Comparison of ENCODE assay signal across 31 cellular contexts in the genomic region with DNA sequence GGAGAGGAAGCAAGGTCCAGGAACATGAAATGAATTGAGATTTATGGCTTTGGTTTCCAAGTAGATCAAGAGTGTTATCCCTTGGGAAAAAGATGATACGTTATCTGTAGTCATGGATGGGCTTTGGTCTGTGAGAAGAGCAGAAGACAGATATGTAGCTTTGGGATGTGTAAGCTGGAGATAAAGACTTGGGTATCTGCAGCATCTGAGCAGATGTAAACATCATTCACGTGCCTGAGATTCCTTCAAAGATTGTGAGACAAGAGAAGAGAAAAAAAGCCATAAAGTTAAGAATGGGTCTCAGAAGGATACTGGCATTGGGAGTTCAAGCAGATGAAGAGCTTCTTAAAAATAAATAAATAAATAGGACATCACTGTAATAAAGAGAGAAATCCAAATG.
"Had no signal": no experiment of that assay in that cellular context is flagged by ENCODE, and none has a peak within 500 bp of the region (broad histone marks: within the 10 kb centered on the region; RNA-seq: fewer than 3 reads in every experiment).

No MANE protein-coding gene starts in this region.

- H3K27ac ChIP-seq: adrenal gland, ascending aorta, cardiac muscle cell, foreskin keratinocyte, heart right ventricle, left lung, lower lobe of right lung, pancreas, prostate gland, skin epidermis, upper lobe of left lung had no signal

- H3K4me3 ChIP-seq: adrenal gland, ascending aorta, cardiac muscle cell, heart right ventricle, left lung, lower lobe of right lung, pancreas, prostate gland, skin epidermis, upper lobe of left lung had no signal

- H3K27me3 Mint-ChIP-seq: activated B cell treated with CpG ODN at 0.5 μM for 24 hours; activated naive CD8-positive, alpha-beta T cell treated with anti-CD3 and anti-CD28 coated beads for 36 hours; brain; naive B cell; stimulated activated memory B cell treated with anti-CD40 and anti-IgM and Interleukin-4, amounts not matched to agents 10 μg/mL and 1 μg/mL and 100 μg/mL, for 72 hours; stimulated activated naive CD8-positive, alpha-beta T cell treated with anti-CD3 and anti-CD28 coated beads, Interleukin-15, amount 100 ng/mL, for 72 hours; T-cell had no signal

- H3K4me1 Mint-ChIP-seq: activated B cell treated with CpG ODN at 0.5 μM for 24 hours; stimulated activated memory B cell treated with anti-CD40 and anti-IgM and Interleukin-4, amounts not matched to agents 10 μg/mL and 1 μg/mL and 100 μg/mL, for 72 hours; stimulated activated naive CD8-positive, alpha-beta T cell treated with anti-CD3 and anti-CD28 coated beads, Interleukin-15, amount 100 ng/mL, for 72 hours had no signal

- DNase-seq: activated B cell treated with CpG ODN at 0.5 μM for 24 hours; activated CD8-positive, alpha-beta memory T cell treated with anti-CD3 and anti-CD28 coated beads for 24 hours; activated effector memory CD4-positive, alpha-beta T cell treated with anti-CD3 and anti-CD28 coated beads, Interleukin-2, amount 50 U/mL, for 16 hours; activated naive CD4-positive, alpha-beta T cell treated with anti-CD3 and anti-CD28 coated beads for 36 hours; activated naive CD8-positive, alpha-beta T cell treated with anti-CD3 and anti-CD28 coated beads for 36 hours; adrenal gland; endodermal cell; foreskin keratinocyte; heart right ventricle; left lung; lower lobe of right lung; naive B cell; nucleus accumbens; pancreas; retina; stimulated activated CD4-positive, alpha-beta T cell treated with anti-CD3 and anti-CD28 coated beads, Interleukin-4, amount 100 ng/mL, for 24 hours; stimulated activated naive CD8-positive, alpha-beta T cell treated with anti-CD3 and anti-CD28 coated beads, Interleukin-15, amount 100 ng/mL, for 72 hours; substantia nigra; T-cell; upper lobe of left lung had no signal

- H3K4me3 Mint-ChIP-seq: activated B cell treated with CpG ODN at 0.5 μM for 24 hours; activated naive CD4-positive, alpha-beta T cell treated with anti-CD3 and anti-CD28 coated beads for 36 hours; activated naive CD8-positive, alpha-beta T cell treated with anti-CD3 and anti-CD28 coated beads for 36 hours; activated T-helper 1 cell treated with anti-CD3 and anti-CD28 coated beads, Interleukin-12 subunit alpha, Interleukin-12 subunit beta, Interleukin-2, Interleukin-4 antibody, amounts not matched to agents 30 ng/mL and 10 ng/mL and 1 ng/mL, durations not matched to agents 14 hours and 24 hours and 36 hours; brain; endodermal cell; naive B cell; neural crest cell; stimulated activated memory B cell treated with anti-CD40 and anti-IgM and Interleukin-4, amounts not matched to agents 10 μg/mL and 1 μg/mL and 100 μg/mL, for 72 hours; stimulated activated naive CD8-positive, alpha-beta T cell treated with anti-CD3 and anti-CD28 coated beads, Interleukin-15, amount 100 ng/mL, for 72 hours; T-cell; T-helper 2 cell treated with Interferon-gamma antibody and Interleukin-4, amounts not matched to agents 5 μg/mL and 100 μg/mL, for 36 hours had no signal

- H3K27ac Mint-ChIP-seq: activated B cell treated with CpG ODN at 0.5 μM for 24 hours; activated naive CD4-positive, alpha-beta T cell treated with anti-CD3 and anti-CD28 coated beads for 36 hours; activated naive CD8-positive, alpha-beta T cell treated with anti-CD3 and anti-CD28 coated beads for 36 hours; endodermal cell; stimulated activated memory B cell treated with anti-CD40 and anti-IgM and Interleukin-4, amounts not matched to agents 10 μg/mL and 1 μg/mL and 100 μg/mL, for 72 hours; stimulated activated naive CD8-positive, alpha-beta T cell treated with anti-CD3 and anti-CD28 coated beads, Interleukin-15, amount 100 ng/mL, for 72 hours; T-cell; T-helper 2 cell treated with Interferon-gamma antibody and Interleukin-4, amounts not matched to agents 5 μg/mL and 100 μg/mL, for 36 hours had no signal

- H3K36me3 ChIP-seq: adrenal gland, ascending aorta, cardiac muscle cell, pancreas, prostate gland had no signal

- H3K27me3 ChIP-seq: adrenal gland, ascending aorta, cardiac muscle cell, foreskin keratinocyte, heart right ventricle, left lung, pancreas, upper lobe of left lung had no signal

- ATAC-seq: esophagus mucosa; foreskin keratinocyte; heart right ventricle; left lung; lower lobe of right lung; pancreas; sciatic nerve; stimulated activated memory B cell treated with anti-CD40 and anti-IgM and Interleukin-4, amounts not matched to agents 10 μg/mL and 1 μg/mL and 100 μg/mL, for 72 hours; stimulated activated naive CD8-positive, alpha-beta T cell treated with anti-CD3 and anti-CD28 coated beads, Interleukin-15, amount 100 ng/mL, for 72 hours; T-cell had no signal

- H3K4me1 ChIP-seq: ascending aorta, heart right ventricle, left lung, lower lobe of right lung, pancreas, prostate gland, upper lobe of left lung had no signal

- H3K9me3 ChIP-seq: adrenal gland, ascending aorta, left lung, lower lobe of right lung, pancreas, prostate gland, upper lobe of left lung had no signal

- H3K36me3 Mint-ChIP-seq: stimulated activated memory B cell treated with anti-CD40 and anti-IgM and Interleukin-4, amounts not matched to agents 10 μg/mL and 1 μg/mL and 100 μg/mL, for 72 hours had no signal
